ENCODE assay signal across 9 cellular contexts in the genomic region with DNA sequence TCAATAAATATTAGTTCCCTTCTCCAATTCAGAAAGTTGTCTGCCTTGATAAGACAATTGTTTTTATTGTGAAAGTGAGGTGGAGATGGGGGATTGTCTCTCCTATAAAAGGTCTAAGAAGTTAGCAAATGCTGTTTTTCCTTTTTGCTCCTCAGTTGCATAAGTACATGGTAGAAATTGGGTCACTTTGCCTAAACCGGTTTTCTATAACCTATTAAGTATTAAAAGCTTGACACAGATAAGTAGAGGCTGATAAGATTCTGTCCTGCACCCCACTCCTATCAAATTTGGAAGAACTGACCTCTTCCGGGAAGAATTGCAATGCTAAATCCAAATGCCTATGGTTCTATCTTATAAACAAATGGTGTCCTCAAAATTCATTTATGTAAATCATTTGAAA. TPM values are rescaled to one million over a fixed set of nuclear protein-coding genes. Genes with fewer than 3 reads are reported as not detected.
"Had no signal": no experiment of that assay in that cellular context is flagged by ENCODE, and none has a peak within 500 bp of the region (broad histone marks: within the 10 kb centered on the region; RNA-seq: fewer than 3 reads in every experiment).

No MANE protein-coding gene starts in this region.

- H3K9ac ChIP-seq: KMS-11 had no signal

- ATAC-seq: K562 had no signal

- H3K27me3 Mint-ChIP-seq: IgD-negative memory B cell had no signal

- H3K36me3 Mint-ChIP-seq: IgD-negative memory B cell had no signal

- H3K4me3 Mint-ChIP-seq: IgD-negative memory B cell had no signal

- H3K4me2 ChIP-seq: KMS-11 had no signal

- H3K27ac ChIP-seq: HL-60, KMS-11 had no signal

- DNase-seq: IMR-90, KBM-7, KG1 had no signal

- H3K4me3 ChIP-seq: K562 had no signal

- H3K27ac Mint-ChIP-seq: IgD-negative memory B cell had no signal

- FAIRE-seq: HTR-8/SVneo, K562 had no signal

RNA-seq across cellular contexts. Expression of a gene that starts 7.0 kb away (rescaled TPM):
- total RNA-seq: HT1080, IMR-90, K562 had no signal
- polyA plus RNA-seq: IgD-negative memory B cell, IMR-90 had no signal
